Comparison of ENCODE assay signal across 10 cellular contexts in the genomic region with DNA sequence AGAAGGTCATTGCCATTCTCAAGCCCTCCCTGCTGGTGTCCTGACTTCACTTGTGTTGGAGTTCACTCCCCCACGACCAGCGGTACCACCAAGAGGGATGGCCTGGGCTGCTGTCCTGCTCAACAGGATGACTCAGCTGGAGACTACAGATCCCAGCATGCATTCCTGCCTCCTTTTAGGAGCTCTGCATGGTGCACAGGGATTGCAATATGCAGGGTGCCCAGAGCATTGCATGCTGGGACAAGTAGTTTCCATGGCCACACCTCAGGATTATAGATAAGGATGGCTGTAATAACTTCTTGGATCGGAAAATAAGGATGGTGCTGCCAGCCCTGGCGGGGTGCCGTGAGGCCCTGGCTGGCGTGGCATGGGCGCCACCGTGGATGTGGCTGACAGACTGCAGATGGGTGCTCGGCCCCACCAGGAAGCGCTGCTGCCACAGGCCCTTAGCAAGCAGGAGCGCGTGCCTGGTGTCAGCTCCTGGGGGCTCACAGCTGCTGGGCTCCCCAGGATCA.
DNase-seq lines count a peak whose midpoint lies in the region; ATAC-seq, FAIRE-seq and TF ChIP-seq lines count a peak whose summit lies in the region.
"Had no signal": no experiment of that assay in that cellular context is flagged by ENCODE, and none has a peak within 500 bp of the region (broad histone marks: within the 10 kb centered on the region; RNA-seq: fewer than 3 reads in every experiment).

No MANE protein-coding gene starts in this region.

- peaks cover 0 to 4% (median 0%) of the 10 kb centered on the region in 3 donors for H3K36me3 Mint-ChIP-seq in immature natural killer cell
- H3K36me3 Mint-ChIP-seq: activated naive CD8-positive, alpha-beta T cell treated with anti-CD3 and anti-CD28 coated beads, Interleukin-2, amount 10 ng/mL, durations not matched to agents 7 days and 5 days had no signal

- H2AFZ ChIP-seq in DND-41 (ENCODE audit: low read depth, low read length) (no peak overlapping the region), endothelial cell of umbilical vein (ENCODE audit: low read depth, low read length) (no peak overlapping the region)

- POLR2A ChIA-PET in endothelial cell of umbilical vein (lab: Charles Lee): no interaction called here

- intact Hi-C loops in endothelial cell of umbilical vein (cut with micrococcal nuclease): no loop called here

- no peak for TF ChIP-seq POLR2A in NB4 (IDR thresholded peaks at IDR 0.05; ENCODE audit: extremely low read depth, insufficient read length)
- no peak for TF ChIP-seq POLR2A in endothelial cell of umbilical vein (IDR thresholded peaks at IDR 0.05; ENCODE audit: low read depth, low read length)

- no peak overlapping the region for H3K4me2 ChIP-seq in DND-41 (ENCODE audit: insufficient read depth, low read length)
- H3K4me2 ChIP-seq in endothelial cell of umbilical vein (ENCODE audit: insufficient read depth, low read length): no peak overlapping the region

- H3K4me3 Mint-ChIP-seq in immature natural killer cell: no peak overlapping the region
- H3K4me3 Mint-ChIP-seq: activated naive CD8-positive, alpha-beta T cell treated with anti-CD3 and anti-CD28 coated beads, Interleukin-2, amount 10 ng/mL, durations not matched to agents 7 days and 5 days; H9 had no signal

- DNase-seq in DND-41: no peak
- peak; percentile 79 for DNase-seq in NB4 (ENCODE audit: low read depth)
- DNase-seq in endothelial cell of umbilical vein (ENCODE audit: low read depth, low spot score): peak; percentile 13
- no peak for DNase-seq in immature natural killer cell
- DNase-seq in NCI-H2029 treated with DMSO at 0.1 percent for 48 hours (lab: John Stamatoyannopoulos, UW): no peak
- no peak for DNase-seq in NCI-H2196 (lab: John Stamatoyannopoulos, UW; ENCODE audit: unreplicated experiment)
- DNase-seq: activated naive CD8-positive, alpha-beta T cell treated with anti-CD3 and anti-CD28 coated beads, Interleukin-2, amount 10 ng/mL, durations not matched to agents 7 days and 5 days; H9 had no signal

- H3K4me3 ChIP-seq in DND-41 (ENCODE audit: low read depth in 1 of 2, low read length in 2 of 2): no peak overlapping the region
- no peak overlapping the region for H3K4me3 ChIP-seq in NB4 (ENCODE audit: low read depth, low read length)
- H3K4me3 ChIP-seq in endothelial cell of umbilical vein (replicated peaks in 1 of 3; ENCODE audit: insufficient read depth in 1 of 3, low read depth in 1 of 3, low read length in 3 of 3): no peak overlapping the region
- no peak overlapping the region for H3K4me3 ChIP-seq in muscle layer of colon (ENCODE audit: low read depth in 1 of 2, low read length in 2 of 2)

- H3K27me3 ChIP-seq in DND-41 (ENCODE audit: insufficient read depth, low read length, poor library complexity) (no peaks in the 10 kb centered on the region), endothelial cell of umbilical vein (ENCODE audit: control insufficient read depth in 2 of 2, insufficient read depth in 2 of 2, low read length in 2 of 2) (no peaks in the 10 kb centered on the region), muscle layer of colon (ENCODE audit: control insufficient read depth in 1 of 2, insufficient read depth in 2 of 2, low read length in 2 of 2) (no peaks in the 10 kb centered on the region)

- ATAC-seq in DND-41 (ENCODE audit: insufficient read depth, low read depth) (peak; percentile 44; the same call in 2 of the 3 replicates), GM21360 (IDR thresholded peaks at IDR 0.05; ENCODE audit: unreplicated experiment) (no peak)

- BruUV-seq in endothelial cell of umbilical vein (replicated peaks; lab: Mats Ljungman, UMichigan): no TSS peak

- peaks cover 0 to 3% (median 0%) of the 10 kb centered on the region in 3 donors for H3K27me3 Mint-ChIP-seq in immature natural killer cell (ENCODE audit: low read depth in 3 of 3)
- H3K27me3 Mint-ChIP-seq: activated naive CD8-positive, alpha-beta T cell treated with anti-CD3 and anti-CD28 coated beads, Interleukin-2, amount 10 ng/mL, durations not matched to agents 7 days and 5 days had no signal

- no peak overlapping the region for H3K9ac ChIP-seq in DND-41 (ENCODE audit: low read depth, low read length)
- H3K9ac ChIP-seq in endothelial cell of umbilical vein (replicated peaks; ENCODE audit: extremely low read depth, insufficient read depth, low read length): no peak overlapping the region
- H3K9ac ChIP-seq in muscle layer of colon (ENCODE audit: low read length): no peak overlapping the region

- no peaks in the 10 kb centered on the region for H3K9me1 ChIP-seq in endothelial cell of umbilical vein (replicated peaks; ENCODE audit: control insufficient read depth, extremely low read depth, insufficient read depth, low read length)

- H3K36me3 ChIP-seq in DND-41 (ENCODE audit: insufficient read depth, low read length) (peaks cover 15% of the 10 kb centered on the region), endothelial cell of umbilical vein (ENCODE audit: control insufficient read depth in 2 of 2, extremely low read depth in 1 of 2, insufficient read depth in 2 of 2, low read length in 2 of 2) (no peaks in the 10 kb centered on the region), muscle layer of colon (ENCODE audit: insufficient read depth, low read length) (peaks cover 50% of the 10 kb centered on the region)

- H3K4me1 ChIP-seq in DND-41 (ENCODE audit: insufficient read depth, low read length) (no peaks in the 10 kb centered on the region), endothelial cell of umbilical vein (ENCODE audit: control insufficient read depth, extremely low read depth, insufficient read depth, low read length) (peaks cover under 1% of the 10 kb centered on the region), muscle layer of colon (ENCODE audit: insufficient read depth, low read length) (peaks cover 27% of the 10 kb centered on the region)

- no peaks in the 10 kb centered on the region for H3K79me2 ChIP-seq in DND-41 (ENCODE audit: insufficient read depth, low read length)
- no peaks in the 10 kb centered on the region for H3K79me2 ChIP-seq in endothelial cell of umbilical vein (ENCODE audit: control insufficient read depth, insufficient read depth, low read length)

- H4K20me1 ChIP-seq in DND-41 (ENCODE audit: insufficient read depth, low read length): no peaks in the 10 kb centered on the region; the same call in 1 of the 2 replicates
- H4K20me1 ChIP-seq in endothelial cell of umbilical vein (replicated peaks; ENCODE audit: control insufficient read depth, extremely low read depth, insufficient read depth, low read length): no peaks in the 10 kb centered on the region

- H3K4me1 Mint-ChIP-seq in immature natural killer cell: no peaks in the 10 kb centered on the region
- H3K4me1 Mint-ChIP-seq: activated naive CD8-positive, alpha-beta T cell treated with anti-CD3 and anti-CD28 coated beads, Interleukin-2, amount 10 ng/mL, durations not matched to agents 7 days and 5 days had no signal

- peak; percentile 18 for FAIRE-seq in endothelial cell of umbilical vein (lab: Jason Lieb, UNC)

- H3K9me3 ChIP-seq in DND-41 (ENCODE audit: insufficient read depth, low read length, severe bottlenecking): no peaks in the 10 kb centered on the region
- H3K9me3 ChIP-seq in endothelial cell of umbilical vein (replicated peaks; ENCODE audit: control insufficient read depth, insufficient read depth, low read length): no peaks in the 10 kb centered on the region
- no peaks in the 10 kb centered on the region for H3K9me3 ChIP-seq in muscle layer of colon (ENCODE audit: low read length)

- dilution Hi-C loops in endothelial cell of umbilical vein (cut with MboI; ENCODE audit: extremely low pct_ligation_motif_present, low sequenced_read_pairs): no loop called here

- no peaks in the 10 kb centered on the region for H3K9me3 Mint-ChIP-seq in immature natural killer cell
- H3K9me3 Mint-ChIP-seq: activated naive CD8-positive, alpha-beta T cell treated with anti-CD3 and anti-CD28 coated beads, Interleukin-2, amount 10 ng/mL, durations not matched to agents 7 days and 5 days; H9 had no signal

- CTCF ChIA-PET in endothelial cell of umbilical vein (lab: Charles Lee): no interaction called here

- no peak overlapping the region for H3K27ac ChIP-seq in DND-41 (ENCODE audit: low read length)
- H3K27ac ChIP-seq in endothelial cell of umbilical vein (ENCODE audit: insufficient read depth, low read depth, low read length): no peak overlapping the region
- peak overlapping the region; percentile 14 for H3K27ac ChIP-seq in muscle layer of colon (ENCODE audit: low read depth, low read length)

- TF ChIP-seq CTCF in DND-41 (IDR thresholded peaks at IDR 0.05; ENCODE audit: borderline replicate concordance, extremely low read depth, low read length, poor library complexity, severe bottlenecking) (no peak), NB4 (IDR thresholded peaks at IDR 0.05; ENCODE audit: low read depth, low read length) (no peak), endothelial cell of umbilical vein (IDR thresholded peaks at IDR 0.05; ENCODE audit: extremely low read depth in 1 of 2, insufficient read depth in 1 of 2, low read depth in 1 of 2, low read length in 2 of 2) (no peak)

- no peak overlapping the region for H3K27ac Mint-ChIP-seq in immature natural killer cell
- H3K27ac Mint-ChIP-seq: activated naive CD8-positive, alpha-beta T cell treated with anti-CD3 and anti-CD28 coated beads, Interleukin-2, amount 10 ng/mL, durations not matched to agents 7 days and 5 days had no signal

TF ChIP-seq in endothelial cell of umbilical vein, 7 proteins besides CTCF, POLR2A, EP300 and RAD21:
- TF ChIP-seq, protein P1, sequence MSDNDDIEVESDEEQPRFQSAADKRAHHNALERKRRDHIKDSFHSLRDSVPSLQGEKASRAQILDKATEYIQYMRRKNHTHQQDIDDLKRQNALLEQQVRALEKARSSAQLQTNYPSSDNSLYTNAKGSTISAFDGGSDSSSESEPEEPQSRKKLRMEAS (IDR thresholded peaks at IDR 0.05; ENCODE audit: insufficient read depth, insufficient read length): no peak
- no peak for TF ChIP-seq GATA2 (IDR thresholded peaks at IDR 0.05; ENCODE audit: insufficient read depth, insufficient read length, low read depth, low read length)
- TF ChIP-seq MYC (IDR thresholded peaks at IDR 0.05; ENCODE audit: low read depth, low read length): no peak
- no peak for TF ChIP-seq JUN (IDR thresholded peaks at IDR 0.05; ENCODE audit: borderline replicate concordance, insufficient read depth, insufficient read length, low read depth)
- TF ChIP-seq POLR2AphosphoS5 (IDR thresholded peaks at IDR 0.05; ENCODE audit: insufficient read depth, low read depth, low read length): no peak
- TF ChIP-seq FOS (IDR thresholded peaks at IDR 0.05; ENCODE audit: borderline replicate concordance, insufficient read depth, low read length): no peak
- no peak for TF ChIP-seq EZH2 (IDR thresholded peaks at IDR 0.05; ENCODE audit: borderline replicate concordance, low read depth, low read length, severe bottlenecking)

Comparison
In these comparisons a context has a peak if more than half of its experiments do, and no peak if none do; other contexts are left out.
1. DNase-seq: peak in NB4 (single experiment) and endothelial cell of umbilical vein (single experiment); none in DND-41 (single experiment), immature natural killer cell (0 of 3), NCI-H2029 treated with DMSO at 0.1 percent for 48 hours (single experiment) and NCI-H2196 (single experiment).